In genomic region chr7:151822541-151823181, GRCh38 we compare ENCODE assay signal across 26 cellular contexts. TPM values are rescaled to one million over a fixed set of nuclear protein-coding genes. Genes with fewer than 3 reads are reported as not detected.
DNase-seq lines count a peak whose midpoint lies in the region; ATAC-seq, FAIRE-seq and TF ChIP-seq lines count a peak whose summit lies in the region.
"Had no signal": no experiment of that assay in that cellular context is flagged by ENCODE, and none has a peak within 500 bp of the region (broad histone marks: within the 10 kb centered on the region; RNA-seq: fewer than 3 reads in every experiment).

No MANE protein-coding gene starts in this region.

- H3K4me2 ChIP-seq in PC-9 (peak overlapping the region; percentile 41), parathyroid adenoma (ENCODE audit: low read length) (no peak overlapping the region)
- H3K4me2 ChIP-seq: SK-N-SH had no signal

- H3K27me3 ChIP-seq in PC-9 (ENCODE audit: insufficient read depth, low read depth) (0 out of 2 replicates have a peak, but pooled peaks cover 8% of the 10 kb centered on the region), parathyroid adenoma (ENCODE audit: control insufficient read depth, insufficient read depth, low read length) (no peaks in the 10 kb centered on the region)
- H3K27me3 ChIP-seq: BE2C, upper lobe of left lung had no signal

- H3K27ac ChIP-seq in PC-9 (no peak overlapping the region), kidney (ENCODE audit: low read depth in 2 of 2, low read length in 2 of 2) (peak overlapping the region; percentile 49 to 80), parathyroid adenoma (no peak overlapping the region)
- H3K27ac ChIP-seq: HL-60, WERI-Rb-1 had no signal

- no peak overlapping the region for H3K4me3 ChIP-seq in PC-9
- H3K4me3 ChIP-seq in choroid plexus epithelial cell (ENCODE audit: low read depth, low read length) = no peak overlapping the region
- peak overlapping the region in 1 of 2 donors; percentile 31 for H3K4me3 ChIP-seq in kidney (ENCODE audit: low read length in 2 of 2)
- no peak overlapping the region for H3K4me3 ChIP-seq in parathyroid adenoma (ENCODE audit: low read depth, low read length)
- H3K4me3 ChIP-seq: skin epidermis, upper lobe of left lung had no signal

- H3K9me3 ChIP-seq in PC-9 (ENCODE audit: insufficient read depth, low read depth) (no peaks in the 10 kb centered on the region), kidney (ENCODE audit: control insufficient read depth in 1 of 2, low read length in 2 of 2) (no peaks in the 10 kb centered on the region), parathyroid adenoma (ENCODE audit: control insufficient read depth, low read length) (no peaks in the 10 kb centered on the region)
- H3K9me3 ChIP-seq: BE2C, SK-N-SH, upper lobe of left lung had no signal

- H3K4me1 ChIP-seq in PC-9 (replicated peaks; ENCODE audit: insufficient read depth) = peaks cover 24% of the 10 kb centered on the region
- H3K4me1 ChIP-seq in kidney (ENCODE audit: control insufficient read depth in 1 of 2, insufficient read depth in 1 of 2, low read depth in 1 of 2, low read length in 2 of 2) = peaks cover 18 to 23% of the 10 kb centered on the region in 2 donors
- no peaks in the 10 kb centered on the region for H3K4me1 ChIP-seq in parathyroid adenoma
- H3K4me1 ChIP-seq: BE2C had no signal

- no peaks in the 10 kb centered on the region for H4K20me1 ChIP-seq in PC-9 (ENCODE audit: insufficient read depth)

- H3K9ac ChIP-seq in kidney (ENCODE audit: low read length in 2 of 2) (no peak overlapping the region), parathyroid adenoma (no peak overlapping the region)
- H3K9ac ChIP-seq: SK-N-SH had no signal

- DNase-seq in PC-9 = peak in 1 of 2 experiments; percentile 33
- DNase-seq in choroid plexus epithelial cell (ENCODE audit: low read depth) = peak; percentile 12
- DNase-seq in kidney = peak; percentile 75
- no peak for DNase-seq in DMS 273 (lab: John Stamatoyannopoulos, UW; ENCODE audit: unreplicated experiment)
- no peak for DNase-seq in GOT3 (lab: John Stamatoyannopoulos, UW)
- DNase-seq: activated CD4-positive, alpha-beta T cell treated with anti-CD3 and anti-CD28 coated beads, Interleukin-2, amount 10 ng/mL, durations not matched to agents 7 days and 5 days; activated naive CD4-positive, alpha-beta T cell; activated T-cell treated with anti-CD3 and anti-CD28 coated beads, Interleukin-2, amount 50 U/mL, for 48 hours; BE2C; cortex of kidney; DMS79 treated with DMSO at 0.1 percent for 48 hours; glutamatergic neuron; NCI-H1694 treated with DMSO at 0.1 percent for 48 hours; NCI-H526 treated with DMSO at 0.1 percent for 48 hours; nephron progenitor cell; SK-N-SH; T-helper 2 cell; WERI-Rb-1 had no signal

- H3F3A ChIP-seq in PC-9 (ENCODE audit: insufficient read depth, low read depth) = peaks cover 20% of the 10 kb centered on the region

- no peak for ATAC-seq in HG03457 (IDR thresholded peaks at IDR 0.05; ENCODE audit: unreplicated experiment)
- ATAC-seq in esophagus mucosa = no peak

- CTCF ChIA-PET in PC-9 (lab: Charles Lee) = no interaction called here

- no peaks in the 10 kb centered on the region for H3K9me2 ChIP-seq in PC-9 (ENCODE audit: insufficient read depth)
- H3K9me2 ChIP-seq: SK-N-SH had no signal

- no peak overlapping the region for H2AFZ ChIP-seq in PC-9
- peak overlapping the region; percentile 43 for H2AFZ ChIP-seq in parathyroid adenoma

- intact Hi-C loops in PC-9 (cut with micrococcal nuclease; ENCODE audit: unreplicated experiment) = no loop called here
- intact Hi-C loops in kidney (cut with DNase I) = no loop called here

- no TSS peak for BruUV-seq in PC-9 (replicated peaks; lab: Mats Ljungman, UMichigan)

- H3K79me2 ChIP-seq in PC-9 (ENCODE audit: low read depth) (no peaks in the 10 kb centered on the region), parathyroid adenoma (no peaks in the 10 kb centered on the region)

- POLR2A ChIA-PET in PC-9 (lab: Charles Lee; ENCODE audit: unreplicated experiment) = no interaction called here

- no peak for TF ChIP-seq CTCF in PC-9 (conservative IDR thresholded peaks at IDR 0.05)
- no peak for TF ChIP-seq CTCF in choroid plexus epithelial cell (conservative IDR thresholded peaks at IDR 0.05; ENCODE audit: low read depth, low read length)
- no peak for TF ChIP-seq CTCF in kidney (IDR thresholded peaks at IDR 0.05; ENCODE audit: borderline replicate concordance, extremely low read depth, insufficient read depth)
- TF ChIP-seq CTCF in parathyroid adenoma (IDR thresholded peaks at IDR 0.05) = no peak

- no peak for FAIRE-seq in kidney (lab: Jason Lieb, UNC)
- FAIRE-seq: bronchial epithelial cell, GM18507 had no signal

- H3K36me3 ChIP-seq in PC-9 (ENCODE audit: low read depth) = no peaks in the 10 kb centered on the region
- no peaks in the 10 kb centered on the region for H3K36me3 ChIP-seq in kidney (ENCODE audit: control insufficient read depth in 1 of 2, insufficient read depth in 2 of 2, low read length in 2 of 2)
- no peaks in the 10 kb centered on the region for H3K36me3 ChIP-seq in parathyroid adenoma (ENCODE audit: control insufficient read depth, insufficient read depth, low read length)
- H3K36me3 ChIP-seq: BE2C, upper lobe of left lung, WERI-Rb-1 had no signal

RNA-seq across cellular contexts. Expression of gene PRKAG2, which starts 54.3 kb away (rescaled TPM):
- total RNA-seq in PC-9 (2021) = 32.6 and 37.3 TPM in 2 replicates
- total RNA-seq in kidney = 40.7 TPM
- polyA plus RNA-seq in kidney (ENCODE audit: insufficient read depth, low read depth, low replicate concordance) = 40.9 TPM
- 9.5 TPM for total RNA-seq in esophagus mucosa

Comparison
In these comparisons a context has a peak if more than half of its experiments do, and no peak if none do; other contexts are left out.
1. DNase-seq: peak in choroid plexus epithelial cell (single experiment) and kidney (single experiment); none in DMS 273 (single experiment) and GOT3 (single experiment).
2. H3K27ac ChIP-seq: peak in kidney (2 of 2); none in PC-9 (single experiment) and parathyroid adenoma (single experiment).